ENCODE assay signal across 19 cellular contexts in the genomic region with DNA sequence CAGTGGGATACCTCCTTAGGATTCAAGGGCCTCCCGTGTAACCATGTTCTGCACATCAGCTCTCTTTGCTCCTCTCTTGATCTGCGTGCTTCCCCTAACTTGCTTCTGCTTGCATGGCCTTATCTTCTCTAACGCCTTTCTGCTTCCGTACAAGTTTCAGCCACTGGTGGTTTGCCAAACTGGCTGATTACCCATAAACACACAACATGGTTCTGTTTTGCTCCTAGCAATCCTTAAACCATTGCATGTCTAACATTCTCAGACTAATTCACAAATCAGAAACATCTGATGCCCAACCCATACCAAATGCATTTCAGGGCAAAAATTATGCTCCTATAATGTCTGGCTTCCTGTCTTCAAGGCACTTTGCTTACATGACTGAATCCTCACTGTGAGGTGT.
A peak's percentile ranks its signal among the peaks of the same experiment; 100 is the strongest.
DNase-seq lines count a peak whose midpoint lies in the region; ATAC-seq, FAIRE-seq and TF ChIP-seq lines count a peak whose summit lies in the region.
"Had no signal": no experiment of that assay in that cellular context is flagged by ENCODE, and none has a peak within 500 bp of the region (broad histone marks: within the 10 kb centered on the region; RNA-seq: fewer than 3 reads in every experiment).

No MANE protein-coding gene starts in this region.

- no peaks in the 10 kb centered on the region for H3K23me2 ChIP-seq in H1 (ENCODE audit: low read depth, low read length)

- TF ChIP-seq RAD21 in HepG2 (CRISPR knock-in tag; IDR thresholded peaks at IDR 0.05), result no peak
- no peak for TF ChIP-seq RAD21 in H1 (IDR thresholded peaks at IDR 0.05 in 1 of 2, conservative IDR thresholded peaks at IDR 0.05 in 1 of 2; ENCODE audit: low read depth in 2 of 2, low read length in 2 of 2)

- H3K9ac ChIP-seq in HepG2 (ENCODE audit: insufficient read depth, low read depth, low read length) (no peak overlapping the region), H1 (replicated peaks in 1 of 4; ENCODE audit: extremely low read depth in 1 of 4, low read depth in 3 of 4, low read length in 3 of 4) (no peak overlapping the region)

- H3K4me1 ChIP-seq in right lobe of liver, result peaks cover 0 to 9% (median under 1%) of the 10 kb centered on the region in 4 donors
- no peaks in the 10 kb centered on the region for H3K4me1 ChIP-seq in HepG2 (ENCODE audit: insufficient read depth, low read length)
- peaks cover 5 to 22% (median 12%) of the 10 kb centered on the region in 4 experiments for H3K4me1 ChIP-seq in H1 (replicated peaks in 1 of 4; ENCODE audit: control insufficient read depth in 3 of 4, insufficient read depth in 4 of 4, low read length in 3 of 4)
- peaks cover 23% of the 10 kb centered on the region for H3K4me1 ChIP-seq in right cardiac atrium (ENCODE audit: control insufficient read depth, insufficient read depth, low read length)

- WGBS in right lobe of liver (ENCODE audit: insufficient coverage, low coverage, low lambda C conversion rate, missing lambda C conversion rate), result 52% methylated on average over 4 of the region's 4 CpGs
- 63% methylated on average over 4 of the region's 4 CpGs for WGBS in HepG2 (ENCODE audit: low lambda C conversion rate)
- WGBS in H1 (ENCODE audit: extremely low coverage in 1 of 2, insufficient coverage in 1 of 2, insufficient read length in 1 of 2, insufficient replicate concordance in 2 of 2, low coverage in 1 of 2, low lambda C conversion rate in 2 of 2, missing lambda C conversion rate in 1 of 2), 2 experiments, result 85% methylated on average over 4 of the region's 4 CpGs; no CpG with 5 or more reads in 1 of the 2 experiments
- WGBS in right cardiac atrium, result 26% methylated on average over 4 of the region's 4 CpGs

- TF ChIP-seq CTCF in right lobe of liver (IDR thresholded peaks at IDR 0.05) (no peak), HepG2 (CRISPR knock-in tag; IDR thresholded peaks at IDR 0.05) (no peak), H1 (IDR thresholded peaks at IDR 0.05; ENCODE audit: control extremely low read depth in 1 of 3, insufficient read depth in 1 of 3, low read depth in 1 of 3, low read length in 3 of 3) (no peak)

- H3K14ac ChIP-seq in H1 (ENCODE audit: insufficient read length), result no peak overlapping the region

- H3K79me2 ChIP-seq in HepG2 (ENCODE audit: insufficient read depth, low read length) (no peaks in the 10 kb centered on the region), H1 (ENCODE audit: control insufficient read depth in 1 of 2, insufficient read depth in 2 of 2, low read length in 2 of 2) (peaks cover 3 to 96% of the 10 kb centered on the region in 2 experiments; a peak in 3 of 4 replicates)

- no peaks in the 10 kb centered on the region for H3K36me3 ChIP-seq in right lobe of liver
- H3K36me3 ChIP-seq in HepG2 (replicated peaks in 1 of 2; ENCODE audit: control insufficient read depth in 1 of 2, insufficient read depth in 2 of 2, low read length in 2 of 2), result no peaks in the 10 kb centered on the region
- H3K36me3 ChIP-seq in H1 (ENCODE audit: control insufficient read depth in 2 of 4, insufficient read depth in 4 of 4, low read length in 3 of 4), result 0 out of 8 replicates have a peak, but pooled peaks cover 0 to 2% (median 0%) of the 10 kb centered on the region in 4 experiments

- no peak for TF ChIP-seq EP300 in HepG2 (IDR thresholded peaks at IDR 0.05; ENCODE audit: low read depth in 2 of 2, low read length in 2 of 2)
- no peak for TF ChIP-seq EP300 in HepG2 (CRISPR knock-in tag; IDR thresholded peaks at IDR 0.05; ENCODE audit: borderline replicate concordance)
- no peak for TF ChIP-seq EP300 in H1 (IDR thresholded peaks at IDR 0.05; ENCODE audit: borderline replicate concordance in 1 of 2, low read depth in 2 of 2, low read length in 2 of 2)

- H3K4me2 ChIP-seq in HepG2 (ENCODE audit: low read depth, low read length), result no peak overlapping the region
- no peak overlapping the region for H3K4me2 ChIP-seq in H1 (ENCODE audit: insufficient read depth in 1 of 2, low read depth in 2 of 2, low read length in 2 of 2)

- TF ChIP-seq POLR2A in right lobe of liver (IDR thresholded peaks at IDR 0.05), result no peak
- no peak for TF ChIP-seq POLR2A in HepG2 (IDR thresholded peaks at IDR 0.05; ENCODE audit: insufficient read depth in 1 of 2, low read depth in 2 of 2, low read length in 2 of 2)
- TF ChIP-seq POLR2A in H1 (IDR thresholded peaks at IDR 0.05; ENCODE audit: control extremely low read depth in 1 of 2, low read depth in 2 of 2, low read length in 2 of 2), result no peak

- H3K27ac ChIP-seq in right lobe of liver (no peak overlapping the region), HepG2 (ENCODE audit: extremely low read length, insufficient read depth, low read length) (no peak overlapping the region), H1 (ENCODE audit: low read depth, low read length) (no peak overlapping the region), right cardiac atrium (ENCODE audit: low read length) (peak overlapping the region; percentile 43)
- H3K27ac ChIP-seq: HL-60 had no signal

- BruUV-seq in HepG2 (replicated peaks; lab: Mats Ljungman, UMichigan), result no TSS peak

- no peak overlapping the region for H4K8ac ChIP-seq in H1 (ENCODE audit: extremely low read depth, insufficient read depth, low read length)

- ATAC-seq in right lobe of liver (peak in 3 of 4 donors; percentile 28 to 39 (median 36)), HepG2 (no peak), right cardiac atrium (peak; percentile 50 to 63), GM18868 (IDR thresholded peaks at IDR 0.05; ENCODE audit: unreplicated experiment) (no peak)
- ATAC-seq: body of pancreas; stimulated activated naive CD8-positive, alpha-beta T cell treated with anti-CD3 and anti-CD28 coated beads, Interleukin-15, amount 100 ng/mL, for 72 hours had no signal

- intact Hi-C loops in right lobe of liver (cut with DNase I) (no loop called here), HepG2 (cut with micrococcal nuclease; ENCODE audit: unreplicated experiment) (no loop called here), right cardiac atrium (cut with DNase I) (no loop called here)

- H2AFZ ChIP-seq in HepG2 (ENCODE audit: low read length) (no peak overlapping the region), H1 (ENCODE audit: low read length) (no peak overlapping the region)

- no peak overlapping the region; the same call in 1 of the 2 replicates for H3K18ac ChIP-seq in H1 (ENCODE audit: extremely low read depth, low read length)

- H3K27me3 ChIP-seq in right lobe of liver (no peaks in the 10 kb centered on the region), HepG2 (ENCODE audit: control insufficient read depth in 1 of 2, insufficient read depth in 2 of 2, low read length in 2 of 2) (no peaks in the 10 kb centered on the region), H1 (replicated peaks in 1 of 4; ENCODE audit: control insufficient read depth in 3 of 4, extremely low read depth in 1 of 4, insufficient read depth in 3 of 4, low read length in 3 of 4) (no peaks in the 10 kb centered on the region), right cardiac atrium (ENCODE audit: control insufficient read depth, insufficient read depth) (no peaks in the 10 kb centered on the region)
- H3K27me3 ChIP-seq: body of pancreas had no signal

- FAIRE-seq in HepG2 (lab: Jason Lieb, UNC) (no peak), H1 (lab: Jason Lieb, UNC) (no peak)

- H2BK15ac ChIP-seq in H1 (ENCODE audit: low read length), result no peak overlapping the region

- no peak overlapping the region for H2BK120ac ChIP-seq in H1 (replicated peaks; ENCODE audit: low read depth, low read length)

- H3K23ac ChIP-seq in H1 (ENCODE audit: insufficient read length), result no peak overlapping the region

- no peak overlapping the region for H4K91ac ChIP-seq in H1 (replicated peaks; ENCODE audit: insufficient read length, low read length)

- no peaks in the 10 kb centered on the region for H4K20me1 ChIP-seq in HepG2 (ENCODE audit: insufficient read depth, low read length)
- H4K20me1 ChIP-seq in H1 (replicated peaks in 1 of 2; ENCODE audit: control insufficient read depth in 1 of 2, insufficient read depth in 2 of 2, low read length in 2 of 2), result peaks cover 5 to 12% of the 10 kb centered on the region in 2 experiments

- H2BK20ac ChIP-seq in H1 (ENCODE audit: low read length), result no peak overlapping the region

- H2BK5ac ChIP-seq in H1 (ENCODE audit: low read depth, low read length), result peak overlapping the region; percentile 22; the same call in 1 of the 2 replicates

- H3K79me1 ChIP-seq in H1 (ENCODE audit: low read depth, low read length), result peaks cover 9% of the 10 kb centered on the region; the same call in 1 of the 2 replicates

- in situ Hi-C loops in HepG2 (cut with HindIII; ENCODE audit: extremely low pct_ligation_motif_present, low pct_unique_long_range_greater_than_20kb), result no loop called here

- DNase-seq in right lobe of liver, result no peak
- DNase-seq in HepG2 (ENCODE audit: low spot score), result no peak
- DNase-seq in H1 (ENCODE audit: low read depth in 1 of 2, low spot score in 2 of 2), result no peak
- peak; percentile 35 to 73 (median 66) for DNase-seq in right cardiac atrium
- DNase-seq in amniotic stem cell (lab: John Stamatoyannopoulos, UW), result no peak
- no peak for DNase-seq in RPMI8226
- DNase-seq in cerebellum (ENCODE audit: low spot score), result no peak
- DNase-seq: activated CD4-positive, CD25-positive, alpha-beta regulatory T cell; activated naive CD4-positive, alpha-beta T cell treated with Interleukin-2 at 50 U/mL for 16 hours; CD8-positive, alpha-beta memory T cell; effector memory CD4-positive, alpha-beta T cell; EL; Karpas-422; NCI-H1436; NCI-H446 treated with DMSO at 0.1 percent for 48 hours; stimulated activated naive CD8-positive, alpha-beta T cell treated with anti-CD3 and anti-CD28 coated beads, Interleukin-15, amount 100 ng/mL, for 72 hours had no signal

- CTCF ChIA-PET in HepG2 (lab: Yijun Ruan, JAX; ENCODE audit: low intra/inter-chr PET ratio, low total read pairs) (no interaction called here), H1 (lab: Charles Lee; ENCODE audit: partially characterized antibody) (interaction anchor here (1.1 kb wide), 1 partner anchor 52 kb away, joined by 3 read pairs; no protein-coding TSS in a partner anchor)

- H3K9me3 ChIP-seq in right lobe of liver (no peaks in the 10 kb centered on the region), HepG2 (ENCODE audit: low read length) (no peaks in the 10 kb centered on the region), H1 (ENCODE audit: insufficient read depth in 2 of 2, low read depth in 1 of 2, low read length in 1 of 2) (no peaks in the 10 kb centered on the region), right cardiac atrium (ENCODE audit: control insufficient read depth, low read length) (no peaks in the 10 kb centered on the region)
- H3K9me3 ChIP-seq: body of pancreas had no signal

- no peak overlapping the region for H2BK12ac ChIP-seq in H1 (ENCODE audit: low read depth, low read length)

- H3K4ac ChIP-seq in H1 (replicated peaks; ENCODE audit: insufficient read length, low read depth, low read length), result no peak overlapping the region

- no peak overlapping the region for H3K56ac ChIP-seq in H1 (replicated peaks; ENCODE audit: insufficient read length, low read depth, low read length)

- H2AK5ac ChIP-seq in H1 (ENCODE audit: low read depth, low read length), result no peak overlapping the region

- no peak overlapping the region for H4K5ac ChIP-seq in H1 (ENCODE audit: insufficient read length, low read depth, low read length)

- POLR2A ChIA-PET in HepG2 (lab: Yijun Ruan, JAX) (no interaction called here), H1 (lab: Charles Lee; ENCODE audit: partially characterized antibody) (interaction anchor here (1.2 to 1.5 kb wide), 2 partner anchors 10 to 11 kb away, joined by 3 to 4 read pairs; no protein-coding TSS in a partner anchor)

- H3K4me3 ChIP-seq in right lobe of liver, result no peak overlapping the region
- H3K4me3 ChIP-seq in HepG2 (replicated peaks in 1 of 3; ENCODE audit: insufficient read depth in 1 of 3, low read depth in 2 of 3, low read length in 3 of 3), result no peak overlapping the region
- H3K4me3 ChIP-seq in H1 (ENCODE audit: extremely low read depth in 1 of 4, insufficient read depth in 2 of 4, low read depth in 3 of 4, low read length in 4 of 4), result no peak overlapping the region
- H3K4me3 ChIP-seq in right cardiac atrium (ENCODE audit: low read length), result no peak overlapping the region
- H3K4me3 ChIP-seq: body of pancreas had no signal

Comparison
In these comparisons a context has a peak if more than half of its experiments do, and no peak if none do; other contexts are left out.
1. ATAC-seq: peak in right lobe of liver (3 of 4) and right cardiac atrium (2 of 2); none in HepG2 (single experiment) and GM18868 (single experiment).
2. DNase-seq: peak in right cardiac atrium (3 of 3); none in right lobe of liver (0 of 3), HepG2 (single experiment), H1 (0 of 2), amniotic stem cell (single experiment), RPMI8226 (single experiment) and cerebellum (single experiment).